ENCODE assay signal across 8 cellular contexts in the genomic region with DNA sequence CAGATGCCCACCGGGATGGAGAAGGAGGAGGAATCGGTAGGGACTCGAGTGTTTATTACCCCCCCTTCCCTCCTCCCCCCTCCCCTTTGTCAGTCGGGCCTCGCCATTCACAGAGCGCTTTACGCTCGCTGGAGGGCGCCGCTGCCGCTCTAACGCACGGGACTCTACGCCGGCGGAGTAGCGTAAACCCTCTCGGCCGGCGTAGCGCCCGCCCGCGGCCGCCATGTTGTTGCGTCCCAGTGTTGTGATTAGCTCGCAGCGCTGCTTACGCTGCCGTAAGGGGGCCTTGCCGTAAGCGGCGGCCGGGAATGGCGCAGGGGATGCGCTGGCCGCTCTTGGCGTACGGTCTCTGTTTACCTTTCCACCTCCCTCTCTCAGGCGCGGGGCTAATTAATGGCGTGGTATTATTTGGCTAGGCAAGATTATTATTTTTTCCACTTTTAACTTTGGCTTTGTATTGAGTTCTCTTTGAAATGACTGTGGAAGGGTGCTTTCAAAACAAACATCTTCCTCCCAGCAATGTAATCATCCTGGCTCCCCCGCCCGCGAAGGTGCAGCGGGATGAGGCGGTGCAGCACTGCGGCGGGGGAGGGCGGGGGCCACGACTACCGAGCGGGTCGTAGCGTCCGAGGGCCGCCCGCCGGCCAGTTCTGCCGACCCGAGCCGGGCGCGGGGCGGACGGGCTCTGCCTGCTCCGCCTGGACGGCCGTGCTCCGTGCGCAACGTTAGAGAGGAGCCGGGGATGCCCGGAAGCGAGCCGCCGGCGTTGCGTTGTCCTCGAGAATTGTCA. TPM values are rescaled to one million over a fixed set of nuclear protein-coding genes. Genes with fewer than 3 reads are reported as not detected.
DNase-seq lines count a peak whose midpoint lies in the region; ATAC-seq and TF ChIP-seq lines count a peak whose summit lies in the region.

No MANE protein-coding gene starts in this region.

- DNase-seq in NCI-H2196 (lab: John Stamatoyannopoulos, UW; ENCODE audit: unreplicated experiment), result peak; percentile 97
- DNase-seq in breast epithelium (ENCODE audit: low spot score in 2 of 2), result peak; percentile 93

- H3K36me3 ChIP-seq in ACC112 (ENCODE audit: insufficient read depth, low read length) (no peaks in the 10 kb centered on the region), breast epithelium (no peaks in the 10 kb centered on the region), skeletal muscle satellite cell (ENCODE audit: insufficient read depth, low read length) (no peaks in the 10 kb centered on the region)

- H3K4me2 ChIP-seq in skeletal muscle satellite cell (ENCODE audit: low read length), result peak overlapping the region; percentile 87

- peak overlapping the region; percentile 89 for H3K4me3 ChIP-seq in ACC112 (ENCODE audit: low read depth, low read length)
- H3K4me3 ChIP-seq in breast epithelium, result peak overlapping the region; percentile 87 to 97 (median 92)
- peak overlapping the region; percentile 98 for H3K4me3 ChIP-seq in iPS-18c (ENCODE audit: insufficient read depth, low read depth, low read length)
- H3K4me3 ChIP-seq in skeletal muscle satellite cell (ENCODE audit: low read length), result peak overlapping the region; percentile 96

- no peak for TF ChIP-seq POLR2A in breast epithelium (IDR thresholded peaks at IDR 0.05)

- peaks cover 49% of the 10 kb centered on the region for H3K79me2 ChIP-seq in ACC112 (ENCODE audit: control insufficient read depth, insufficient read depth, low read length, unreplicated experiment)

- no peaks in the 10 kb centered on the region for H3K9me3 ChIP-seq in breast epithelium
- no peaks in the 10 kb centered on the region for H3K9me3 ChIP-seq in iPS-18c (ENCODE audit: control insufficient read depth, insufficient read depth, low read length)
- H3K9me3 ChIP-seq in skeletal muscle satellite cell (replicated peaks; ENCODE audit: low read length), result no peaks in the 10 kb centered on the region

- no peak overlapping the region for H2AFZ ChIP-seq in ACC112 (ENCODE audit: low read length, unreplicated experiment)

- intact Hi-C loops in breast epithelium (cut with DNase I; ENCODE audit: low total_unique reads), result no loop called here

- H3K27ac ChIP-seq in ACC112 (ENCODE audit: low read depth, low read length) (peak overlapping the region; percentile 90), VCaP (peak overlapping the region; percentile 98), breast epithelium (peak overlapping the region; percentile 98 to 99)

- peak overlapping the region; percentile 94 for H3K9ac ChIP-seq in skeletal muscle satellite cell (ENCODE audit: low read depth, low read length)

- H3K27me3 ChIP-seq in ACC112 (ENCODE audit: insufficient read depth, low read length) (no peaks in the 10 kb centered on the region), breast epithelium (no peaks in the 10 kb centered on the region), skeletal muscle satellite cell (ENCODE audit: control insufficient read depth, insufficient read depth, low read length) (peaks cover 5% of the 10 kb centered on the region)

- H3K4me1 ChIP-seq in ACC112 (ENCODE audit: control insufficient read depth, insufficient read depth, low read length, unreplicated experiment) (peaks cover 19% of the 10 kb centered on the region), breast epithelium (no peaks in the 10 kb centered on the region), skeletal muscle satellite cell (ENCODE audit: control insufficient read depth, insufficient read depth, low read length) (peaks cover 9% of the 10 kb centered on the region)

- peak; percentile 42 for ATAC-seq in GM18868 (IDR thresholded peaks at IDR 0.05; ENCODE audit: unreplicated experiment)
- ATAC-seq in HG03139 (IDR thresholded peaks at IDR 0.05; ENCODE audit: unreplicated experiment), result peak; percentile 40

- TF ChIP-seq CTCF in VCaP (conservative IDR thresholded peaks at IDR 0.05), result peak; percentile 40; the same call in 1 of the 2 replicates
- TF ChIP-seq CTCF in breast epithelium (IDR thresholded peaks at IDR 0.05), result peak in 2 of 3 donors; percentile 27 to 32

RNA-seq across cellular contexts. Expression of gene EPC2, which starts 0.8 kb away (rescaled TPM):
- total RNA-seq in breast epithelium, result 10 to 100 TPM; 30.5 to 58.5 (median 44.2) TPM
- 11.4 and 12.7 TPM in 2 replicates for total RNA-seq in skeletal muscle satellite cell (2012; rRNA removed)

Comparison
In these comparisons a context has a peak if more than half of its experiments do, and no peak if none do; other contexts are left out.
1. Peak in every context shown above with its lines: DNase-seq, ATAC-seq, H3K4me3 ChIP-seq and H3K27ac ChIP-seq.